In the genomic region with DNA sequence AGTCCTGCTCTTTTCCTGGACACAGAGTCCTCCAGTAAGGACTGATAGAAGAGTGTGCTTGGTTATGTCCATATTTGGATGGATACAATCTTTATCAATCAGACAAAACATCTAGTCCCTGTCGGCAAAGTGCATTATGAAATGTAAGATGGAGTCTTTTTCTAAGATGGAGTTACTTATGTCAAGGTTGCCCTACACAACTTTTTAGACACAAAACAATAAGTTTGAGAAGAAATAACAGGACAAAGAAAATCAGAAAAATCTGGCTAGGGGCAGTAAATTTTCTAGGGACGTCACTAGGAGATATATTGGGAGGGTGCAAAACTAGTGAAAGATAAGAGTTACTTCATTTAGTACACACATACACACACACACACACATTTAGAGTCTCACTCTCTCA, we compare ENCODE assay signal across 20 cellular contexts. TPM values are rescaled to one million over a fixed set of nuclear protein-coding genes. Genes with fewer than 3 reads are reported as not detected.
DNase-seq lines count a peak whose midpoint lies in the region; ATAC-seq, FAIRE-seq and TF ChIP-seq lines count a peak whose summit lies in the region.
"Had no signal": no experiment of that assay in that cellular context is flagged by ENCODE, and none has a peak within 500 bp of the region (broad histone marks: within the 10 kb centered on the region; RNA-seq: fewer than 3 reads in every experiment).

No MANE protein-coding gene starts in this region.

- ATAC-seq in K562 (no peak), GM21423 (IDR thresholded peaks at IDR 0.05; ENCODE audit: unreplicated experiment) (no peak)
- ATAC-seq: A549; CD8-positive, alpha-beta T cell had no signal

- H3K9ac ChIP-seq in K562 (ENCODE audit: insufficient read depth in 1 of 2, low read depth in 2 of 2, low read length in 2 of 2): no peak overlapping the region
- H3K9ac ChIP-seq: BLaER1 treated with 17β-estradiol and CSF1 and Interleukin-3, amounts not matched to agents 10 nM and 100 nM had no signal

- intact Hi-C loops in K562 (cut with micrococcal nuclease): no loop called here

- no peaks in the 10 kb centered on the region for H3K9me3 ChIP-seq in K562 (replicated peaks; ENCODE audit: control insufficient read depth, insufficient read depth, low read depth, low read length)
- H3K9me3 ChIP-seq: A549, Caco-2 had no signal

- H3K4me1 Mint-ChIP-seq in T-helper 1 cell treated with Interleukin-12 subunit alpha and Interleukin-12 subunit beta and Interleukin-4 antibody, amounts not matched to agents 30 μg/mL and 1 μg/mL, for 36 hours (ENCODE audit: low read depth): peaks cover 17% of the 10 kb centered on the region

- no peaks in the 10 kb centered on the region for H3K27me3 Mint-ChIP-seq in T-helper 1 cell treated with Interleukin-12 subunit alpha and Interleukin-12 subunit beta and Interleukin-4 antibody, amounts not matched to agents 30 μg/mL and 1 μg/mL, for 36 hours (ENCODE audit: low read depth)
- H3K27me3 Mint-ChIP-seq: B cell; CD4-positive, alpha-beta T cell had no signal

- POLR2A ChIA-PET in K562 (lab: Yijun Ruan, JAX): interaction anchor here (1.1 kb wide), 1 partner anchor 10 kb away, joined by 3 read pairs; no protein-coding TSS in a partner anchor

- H2AFZ ChIP-seq in K562 (ENCODE audit: low read depth, low read length): no peak overlapping the region

- TF ChIP-seq POLR2A in K562 (conservative IDR thresholded peaks at IDR 0.05): no peak

- no peaks in the 10 kb centered on the region for H3K4me1 ChIP-seq in K562 (replicated peaks in 1 of 2; ENCODE audit: control insufficient read depth in 2 of 2, insufficient read depth in 2 of 2, low read length in 2 of 2)
- H3K4me1 ChIP-seq: A549; BLaER1 treated with 17β-estradiol and CSF1 and Interleukin-3, amounts not matched to agents 10 nM and 100 nM had no signal

- H3K79me2 ChIP-seq in K562 (ENCODE audit: control insufficient read depth, insufficient read depth, low read length): no peaks in the 10 kb centered on the region

- no peak for FAIRE-seq in K562 (lab: Jason Lieb, UNC)
- FAIRE-seq: A549, D721Med, G401.6, GM19239 had no signal

- H3K4me3 Mint-ChIP-seq in T-helper 1 cell treated with Interleukin-12 subunit alpha and Interleukin-12 subunit beta and Interleukin-4 antibody, amounts not matched to agents 30 μg/mL and 1 μg/mL, for 36 hours: no peak overlapping the region
- H3K4me3 Mint-ChIP-seq: B cell; CD4-positive, alpha-beta T cell; CD8-positive, alpha-beta T cell had no signal

- no peak for TF ChIP-seq EP300 in K562 (IDR thresholded peaks at IDR 0.05; ENCODE audit: low read length)

- H3K9me3 Mint-ChIP-seq in T-helper 1 cell treated with Interleukin-12 subunit alpha and Interleukin-12 subunit beta and Interleukin-4 antibody, amounts not matched to agents 30 μg/mL and 1 μg/mL, for 36 hours: no peaks in the 10 kb centered on the region
- H3K9me3 Mint-ChIP-seq: CD4-positive, alpha-beta T cell had no signal

- no peak for DNase-seq in T-helper 1 cell
- DNase-seq in K562 (ENCODE audit: extremely low read depth in 1 of 4, low spot score in 3 of 4): peak in 1 of 4 experiments; percentile 3
- DNase-seq in globus pallidus (ENCODE audit: low spot score): no peak
- DNase-seq: AML-193; Caco-2; Calu3; CD4-positive, alpha-beta T cell; CD8-positive, alpha-beta T cell; DMS79 treated with DMSO at 0.1 percent for 48 hours; GF-D8 had no signal

- CTCF ChIA-PET in K562 (lab: Yijun Ruan, JAX; ENCODE audit: low intra/inter-chr PET ratio): no interaction called here

- no peak overlapping the region for H3K4me2 ChIP-seq in K562 (ENCODE audit: insufficient read depth, low read length)
- H3K4me2 ChIP-seq: A549; BLaER1 treated with 17β-estradiol and CSF1 and Interleukin-3, amounts not matched to agents 10 nM and 100 nM had no signal

- 12% methylated on average over 2 of the region's 2 CpGs for whole genome bisulfite sequencing in K562 (ENCODE audit: insufficient coverage, low coverage, missing lambda C conversion rate)

- BruUV-seq in K562 (replicated peaks; lab: Mats Ljungman, UMichigan): no TSS peak

- no peaks in the 10 kb centered on the region for H3K36me3 ChIP-seq in K562 (ENCODE audit: control insufficient read depth, insufficient read depth, low read length)
- H3K36me3 ChIP-seq: BLaER1 treated with 17β-estradiol and CSF1 and Interleukin-3, amounts not matched to agents 10 nM and 100 nM had no signal

- in situ Hi-C loops in K562 (cut with MboI): no loop called here

- peak overlapping the region; percentile 28 for H3K27ac Mint-ChIP-seq in T-helper 1 cell treated with Interleukin-12 subunit alpha and Interleukin-12 subunit beta and Interleukin-4 antibody, amounts not matched to agents 30 μg/mL and 1 μg/mL, for 36 hours
- H3K27ac Mint-ChIP-seq: B cell; CD4-positive, alpha-beta T cell; CD8-positive, alpha-beta T cell had no signal

- H3K36me3 Mint-ChIP-seq in T-helper 1 cell treated with Interleukin-12 subunit alpha and Interleukin-12 subunit beta and Interleukin-4 antibody, amounts not matched to agents 30 μg/mL and 1 μg/mL, for 36 hours (ENCODE audit: low read depth): peaks cover 45% of the 10 kb centered on the region
- H3K36me3 Mint-ChIP-seq: CD8-positive, alpha-beta T cell had no signal

- no peak overlapping the region for H3K27ac ChIP-seq in K562 (ENCODE audit: extremely low read depth, low read depth, low read length)
- H3K27ac ChIP-seq: 22Rv1; A549; BLaER1 treated with 17β-estradiol and CSF1 and Interleukin-3, amounts not matched to agents 10 nM and 100 nM; C4-2B had no signal

- H3K27me3 ChIP-seq in K562 (ENCODE audit: control insufficient read depth in 2 of 2, insufficient read depth in 2 of 2, low read length in 2 of 2): no peaks in the 10 kb centered on the region
- H3K27me3 ChIP-seq: BLaER1 treated with 17β-estradiol and CSF1 and Interleukin-3, amounts not matched to agents 10 nM and 100 nM had no signal

- H4K20me1 ChIP-seq in K562 (replicated peaks; ENCODE audit: control insufficient read depth, insufficient read depth, low read length): no peaks in the 10 kb centered on the region
- H4K20me1 ChIP-seq: BLaER1 treated with 17β-estradiol and CSF1 and Interleukin-3, amounts not matched to agents 10 nM and 100 nM had no signal

- TF ChIP-seq CTCF in K562 (IDR thresholded peaks at IDR 0.05 in 2 of 3, conservative IDR thresholded peaks at IDR 0.05 in 1 of 3; ENCODE audit: insufficient read depth in 2 of 3, low read depth in 1 of 3, low read length in 3 of 3): no peak

- H3K9me1 ChIP-seq in K562 (ENCODE audit: control insufficient read depth, insufficient read depth, low read length): no peaks in the 10 kb centered on the region

- H3K4me3 ChIP-seq in K562: no peak overlapping the region
- H3K4me3 ChIP-seq: A549; BLaER1 treated with 17β-estradiol and CSF1 and Interleukin-3, amounts not matched to agents 10 nM and 100 nM had no signal

- no peak for TF ChIP-seq RAD21 in K562 (CRISPR knock-in tag; conservative IDR thresholded peaks at IDR 0.05 in 1 of 2, IDR thresholded peaks at IDR 0.05 in 1 of 2)

TF ChIP-seq in K562, 482 proteins besides CTCF, POLR2A, EP300 and RAD21 (continues in another document):
- TF ChIP-seq MTA3 (IDR thresholded peaks at IDR 0.05; ENCODE audit: borderline replicate concordance) (no peak), PURB (CRISPR knock-in tag; IDR thresholded peaks at IDR 0.05; ENCODE audit: low read depth) (no peak)
- TF ChIP-seq, protein P1, sequence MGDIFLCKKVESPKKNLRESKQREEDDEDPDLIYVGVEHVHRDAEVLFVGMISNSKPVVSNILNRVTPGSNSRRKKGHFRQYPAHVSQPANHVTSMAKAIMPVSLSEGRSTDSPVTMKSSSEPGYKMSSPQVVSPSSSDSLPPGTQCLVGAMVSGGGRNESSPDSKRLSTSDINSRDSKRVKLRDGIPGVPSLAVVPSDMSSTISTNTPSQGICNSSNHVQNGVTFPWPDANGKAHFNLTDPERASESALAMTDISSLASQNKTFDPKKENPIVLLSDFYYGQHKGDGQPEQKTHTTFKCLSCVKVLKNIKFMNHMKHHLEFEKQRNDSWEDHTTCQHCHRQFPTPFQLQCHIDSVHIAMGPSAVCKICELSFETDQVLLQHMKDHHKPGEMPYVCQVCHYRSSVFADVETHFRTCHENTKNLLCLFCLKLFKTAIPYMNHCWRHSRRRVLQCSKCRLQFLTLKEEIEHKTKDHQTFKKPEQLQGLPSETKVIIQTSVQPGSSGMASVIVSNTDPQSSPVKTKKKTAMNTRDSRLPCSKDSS (IDR thresholded peaks at IDR 0.05; ENCODE audit: low read depth, partially characterized antibody): no peak

RNA-seq across cellular contexts. Expression of a gene that starts 23.3 kb away (rescaled TPM):
- total RNA-seq in K562 (2011; cell fraction: chromatin; rRNA removed; ENCODE audit: low replicate concordance): 59.7 and 153 TPM in 2 replicates
- 54.2 and 54.7 TPM in 2 replicates for total RNA-seq in K562 (2011; cell fraction: nucleolus; rRNA removed)
- total RNA-seq in K562 (2011; cell fraction: nucleoplasm; rRNA removed): 105 and 163 TPM in 2 replicates
- total RNA-seq in K562 (2014; rRNA removed) (259 and 336 TPM in 2 replicates), K562 (2014; rRNA removed; fragmentation: Illumina TruSeq; extraction: Trizol) (779 and 938 TPM in 2 replicates), K562 (2015; rRNA removed; fragmentation: Illumina TruSeq; extraction: Trizol) (625 and 700 TPM in 2 replicates), K562 (2021) (494 and 558 TPM in 2 replicates)
- polyA plus RNA-seq in K562 (2011; rRNA removed) (239 and 479 TPM in 2 replicates), K562 (2014; fragmentation: Illumina TruSeq; extraction: Trizol) (378 and 453 TPM in 2 replicates), K562 (2014; fragmentation: Nextera tagmentation; extraction: Ambion mirVana) (100 to 1,000 TPM; 887 to 932 TPM), K562 (2014; rRNA removed) (738 and 1,031 TPM in 2 replicates)
- polyA plus RNA-seq in K562 (2011; cell fraction: cytosol; rRNA removed): 15.5 and 92.3 TPM in 2 replicates
- polyA plus RNA-seq in K562 (2011; cell fraction: nucleus; rRNA removed): 40.2 and 58.6 TPM in 2 replicates
- polyA plus RNA-seq in K562 (2012): 355 and 463 TPM in 2 replicates
- 108 and 128 TPM in 2 replicates for polyA minus RNA-seq in K562 (2011; rRNA and poly(A)+ RNA removed)
- 25.9 and 60.5 TPM in 2 replicates for polyA minus RNA-seq in K562 (2011; cell fraction: cytosol; rRNA and poly(A)+ RNA removed)
- 67.4 and 68.0 TPM in 2 replicates for polyA minus RNA-seq in K562 (2011; cell fraction: nucleus; rRNA and poly(A)+ RNA removed)
